ENCODE assay signal across 8 cellular contexts in the genomic region with DNA sequence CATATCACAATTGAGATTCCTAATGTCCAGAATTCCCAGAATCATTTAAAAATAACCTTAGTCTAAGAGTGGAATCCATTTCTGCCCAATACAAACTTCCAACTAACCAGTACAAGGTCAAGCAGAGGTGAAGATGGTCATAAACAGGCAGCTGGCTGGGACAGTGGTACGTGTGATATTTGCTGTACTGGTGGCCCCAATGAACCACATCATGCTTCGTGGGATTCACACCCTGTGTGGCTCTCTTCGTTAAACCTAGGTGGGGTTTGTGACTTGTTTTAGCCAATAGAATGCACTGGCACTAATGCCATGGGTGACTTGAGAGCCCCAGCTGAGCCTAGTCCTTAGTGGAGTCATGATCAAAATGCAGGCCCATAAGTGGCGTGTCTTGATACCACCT.
"Had no signal": no experiment of that assay in that cellular context is flagged by ENCODE, and none has a peak within 500 bp of the region (broad histone marks: within the 10 kb centered on the region; RNA-seq: fewer than 3 reads in every experiment).

No MANE protein-coding gene starts in this region.

- DNase-seq: GM23248, GOT3, H7, HFFc6, KBM-7 had no signal

- H3K4me1 ChIP-seq: HAP-1 had no signal

- H3K36me3 ChIP-seq: HAP-1 had no signal

- H3K4me3 Mint-ChIP-seq: HFFc6, IgD-negative memory B cell had no signal

- H3K9me3 ChIP-seq: HAP-1 had no signal

- H2AFZ ChIP-seq: GM23248 had no signal

- H3K4me3 ChIP-seq: GM23248, HAP-1 had no signal

- H3K9ac ChIP-seq: GM23248 had no signal

- H3K27ac ChIP-seq: GM23248, HL-60 had no signal

- H3K27me3 Mint-ChIP-seq: IgD-negative memory B cell had no signal

- H3K9me3 Mint-ChIP-seq: IgD-negative memory B cell had no signal

- H3K27ac Mint-ChIP-seq: HFFc6, IgD-negative memory B cell had no signal
